ENCODE assay signal across 13 cellular contexts in the genomic region with DNA sequence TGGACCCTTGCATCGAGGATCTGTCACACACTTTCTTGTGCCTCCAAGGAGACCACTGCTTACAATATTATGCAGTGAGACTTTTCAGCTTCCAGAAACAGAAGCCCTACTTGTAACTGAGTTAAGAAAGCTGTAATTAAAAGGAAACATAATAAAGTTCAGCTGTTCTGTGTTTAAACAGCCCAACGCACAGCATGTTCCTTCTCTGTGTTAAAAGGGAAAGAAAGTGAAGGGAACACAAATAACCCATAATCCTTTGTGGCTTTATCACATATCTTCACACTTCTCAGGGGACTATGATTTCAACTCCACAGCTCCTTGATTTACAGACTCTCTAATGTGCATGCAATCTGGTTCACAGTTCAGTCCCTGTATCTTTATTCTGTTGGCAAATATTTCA.
"Had no signal": no experiment of that assay in that cellular context is flagged by ENCODE, and none has a peak within 500 bp of the region (broad histone marks: within the 10 kb centered on the region; RNA-seq: fewer than 3 reads in every experiment).

No MANE protein-coding gene starts in this region.

- H3K36me3 ChIP-seq: adrenal gland, lower lobe of right lung, tibial nerve, WERI-Rb-1 had no signal

- H3K4me1 ChIP-seq: adrenal gland, foreskin keratinocyte, lower lobe of right lung had no signal

- H3K9me3 ChIP-seq: adrenal gland, lower lobe of right lung, tibial nerve had no signal

- ATAC-seq: foreskin keratinocyte, lower lobe of right lung had no signal

- H3K27me3 ChIP-seq: adrenal gland, foreskin keratinocyte, tibial nerve had no signal

- H3K4me3 ChIP-seq: adrenal gland, lower lobe of right lung, tibial nerve had no signal

- DNase-seq: activated CD4-positive, alpha-beta T cell treated with anti-CD3 and anti-CD28 coated beads, Interleukin-2, amount 50 U/mL, for 4 hours; activated gamma-delta T cell; adrenal gland; foreskin keratinocyte; lower lobe of right lung; occipital lobe; retina; stimulated activated CD4-positive, alpha-beta T cell treated with anti-CD3 and anti-CD28 coated beads, Interleukin-12 subunit alpha, Interleukin-12 subunit beta, amount 100 ng/mL, for 4 hours; stimulated activated CD4-positive, alpha-beta T cell treated with anti-CD3 and anti-CD28 coated beads, Interleukin-1b, Interleukin-23, amount 100 ng/mL, for 48 hours; stimulated activated CD8-positive, alpha-beta memory T cell treated with anti-CD3 and anti-CD28 coated beads, Interleukin-4, amount 100 ng/mL, for 48 hours; stimulated activated naive CD4-positive, alpha-beta T cell; WERI-Rb-1 had no signal

- H3K27ac ChIP-seq: adrenal gland, foreskin keratinocyte, lower lobe of right lung, tibial nerve, WERI-Rb-1 had no signal
